12 cellular contexts compared by ENCODE assay signal in the genomic region with DNA sequence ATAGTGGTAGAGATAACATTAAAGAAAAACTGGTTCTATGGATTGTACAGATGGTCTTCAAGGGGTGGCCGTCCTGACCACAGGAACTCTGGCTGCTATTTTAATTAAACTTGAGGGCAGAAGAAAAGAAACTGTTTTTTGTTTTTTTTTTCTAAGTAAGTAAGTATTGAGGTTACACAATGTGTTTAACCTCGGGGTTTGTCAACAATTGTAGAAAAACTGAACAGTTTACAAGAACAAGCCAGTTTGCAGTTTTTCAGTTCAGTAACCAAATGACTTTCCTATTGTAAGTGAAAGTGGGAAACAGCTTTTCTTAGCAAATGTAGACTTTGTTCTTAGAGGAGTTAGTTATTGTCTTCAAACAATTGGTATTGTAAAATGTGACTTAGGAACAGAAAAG.
DNase-seq lines count a peak whose midpoint lies in the region; ATAC-seq and TF ChIP-seq lines count a peak whose summit lies in the region.
"Had no signal": no experiment of that assay in that cellular context is flagged by ENCODE, and none has a peak within 500 bp of the region (broad histone marks: within the 10 kb centered on the region; RNA-seq: fewer than 3 reads in every experiment).

No MANE protein-coding gene starts in this region.

- H3K9me3 ChIP-seq in effector memory CD4-positive, alpha-beta T cell (ENCODE audit: control insufficient read depth, low read length): no peaks in the 10 kb centered on the region

- TF ChIP-seq CTCF in GM12865 (IDR thresholded peaks at IDR 0.05; ENCODE audit: insufficient read depth, low read depth, low read length, missing control alignments): no peak

- no peaks in the 10 kb centered on the region for H3K27me3 ChIP-seq in effector memory CD4-positive, alpha-beta T cell (replicated peaks; ENCODE audit: control insufficient read depth, insufficient read depth, low read length, poor library complexity, severe bottlenecking)

- H3K27ac ChIP-seq in effector memory CD4-positive, alpha-beta T cell (ENCODE audit: insufficient read depth, low read length, poor library complexity, severe bottlenecking): no peak overlapping the region
- H3K27ac ChIP-seq: PC-9 had no signal

- peaks cover 4% of the 10 kb centered on the region for H3K4me1 ChIP-seq in effector memory CD4-positive, alpha-beta T cell (ENCODE audit: control insufficient read depth, insufficient read depth, low read length, poor library complexity, severe bottlenecking)

- DNase-seq in GM12865 (ENCODE audit: low read depth): peak; percentile 54
- peak; percentile 5 for DNase-seq in foreskin melanocyte
- no peak for DNase-seq in effector memory CD4-positive, alpha-beta T cell
- no peak for DNase-seq in retina
- no peak for DNase-seq in putamen (ENCODE audit: low spot score)
- DNase-seq: DMS79 treated with DMSO at 0.1 percent for 48 hours, left cardiac atrium had no signal

- no peak overlapping the region for H3K4me3 ChIP-seq in GM12865 (ENCODE audit: low read depth, low read length)
- no peak overlapping the region for H3K4me3 ChIP-seq in effector memory CD4-positive, alpha-beta T cell (ENCODE audit: insufficient read depth, low read depth, low read length, poor library complexity, severe bottlenecking)
- H3K4me3 ChIP-seq: PC-9 had no signal

- no peaks in the 10 kb centered on the region for H3K36me3 ChIP-seq in effector memory CD4-positive, alpha-beta T cell (ENCODE audit: control insufficient read depth, insufficient read depth, low read length)

- peak; percentile 50 for ATAC-seq in GM21423 (IDR thresholded peaks at IDR 0.05; ENCODE audit: unreplicated experiment)
- ATAC-seq in HG03457 (IDR thresholded peaks at IDR 0.05; ENCODE audit: unreplicated experiment): peak; percentile 42
- ATAC-seq in GM19452 (IDR thresholded peaks at IDR 0.05; ENCODE audit: unreplicated experiment): no peak
- ATAC-seq: HCT116, left cardiac atrium had no signal

Comparison
In these comparisons a context has a peak if more than half of its experiments do, and no peak if none do; other contexts are left out.
1. DNase-seq: peak in GM12865 (single experiment) and foreskin melanocyte (single experiment); none in effector memory CD4-positive, alpha-beta T cell (0 of 3), retina (single experiment) and putamen (single experiment).